8 cellular contexts compared by ENCODE assay signal in genomic region chr2:189673661-189674373, GRCh38. TPM values are rescaled to one million over a fixed set of nuclear protein-coding genes. Genes with fewer than 3 reads are reported as not detected.
DNase-seq lines count a peak whose midpoint lies in the region; ATAC-seq and TF ChIP-seq lines count a peak whose summit lies in the region.

No MANE protein-coding gene starts in this region.

- peaks cover 5% of the 10 kb centered on the region for H3K9me3 ChIP-seq in adipocyte (ENCODE audit: control insufficient read depth, low read length)
- H3K9me3 ChIP-seq in iPS-18c (ENCODE audit: control insufficient read depth, insufficient read depth, low read length): no peaks in the 10 kb centered on the region

- H3K79me2 ChIP-seq in ACC112 (ENCODE audit: control insufficient read depth, insufficient read depth, low read length, unreplicated experiment): peaks cover 10% of the 10 kb centered on the region

- peak overlapping the region; percentile 6 for H2AFZ ChIP-seq in ACC112 (ENCODE audit: low read length, unreplicated experiment)

- peak overlapping the region; percentile 78; the same call in 1 of the 2 replicates for H3K27ac ChIP-seq in ACC112 (ENCODE audit: low read depth, low read length)
- peak overlapping the region; percentile 93 for H3K27ac ChIP-seq in substantia nigra (ENCODE audit: low read depth, low read length, poor library complexity, severe bottlenecking)

- peaks cover 17% of the 10 kb centered on the region for H3K36me3 Mint-ChIP-seq in HFFc6 (ENCODE audit: low read depth)

- H3K27me3 Mint-ChIP-seq in HFFc6 (ENCODE audit: insufficient read depth): no peaks in the 10 kb centered on the region; the same call in 1 of the 2 replicates

- ATAC-seq in HG03045 (IDR thresholded peaks at IDR 0.05; ENCODE audit: unreplicated experiment): no peak

- H3K27ac Mint-ChIP-seq in HFFc6: peak overlapping the region; percentile 81

- no peak for TF ChIP-seq CTCF in HFFc6 (IDR thresholded peaks at IDR 0.05)

- peak overlapping the region; percentile 100 for H3K9ac ChIP-seq in adipocyte (ENCODE audit: low read length)

- DNase-seq in HFFc6 (no peak), adipocyte (ENCODE audit: low read depth) (no peak), substantia nigra (lab: John Stamatoyannopoulos, UW) (peak in 1 of 49 donors; percentile 20), NCI-H345 treated with DMSO at 0.1 percent for 48 hours (lab: John Stamatoyannopoulos, UW; ENCODE audit: unreplicated experiment) (no peak), NOMO-1 treated with dmso at 0.1 percent for 144 hours (lab: John Stamatoyannopoulos, UW; ENCODE audit: unreplicated experiment) (no peak)

- no peaks in the 10 kb centered on the region for H3K27me3 ChIP-seq in ACC112 (ENCODE audit: insufficient read depth, low read length)
- H3K27me3 ChIP-seq in adipocyte (replicated peaks; ENCODE audit: control insufficient read depth, insufficient read depth, low read length): no peaks in the 10 kb centered on the region

- peaks cover 18% of the 10 kb centered on the region for H3K4me1 ChIP-seq in ACC112 (ENCODE audit: control insufficient read depth, insufficient read depth, low read length, unreplicated experiment)
- H3K4me1 ChIP-seq in adipocyte (ENCODE audit: control insufficient read depth, insufficient read depth, low read length): peaks cover 21% of the 10 kb centered on the region

- peaks cover 10% of the 10 kb centered on the region; the same call in 1 of the 2 replicates for H3K9me3 Mint-ChIP-seq in HFFc6

- peaks cover 27% of the 10 kb centered on the region for H3K4me1 Mint-ChIP-seq in HFFc6 (ENCODE audit: low read depth)

- H3K36me3 ChIP-seq in ACC112 (ENCODE audit: insufficient read depth, low read length) (peaks cover 12% of the 10 kb centered on the region), adipocyte (ENCODE audit: control insufficient read depth, insufficient read depth, low read length, severe bottlenecking) (peaks cover 27% of the 10 kb centered on the region)

- H3K4me3 ChIP-seq in ACC112 (ENCODE audit: low read depth, low read length) (peak overlapping the region; percentile 93), adipocyte (ENCODE audit: low read length) (peak overlapping the region; percentile 99), iPS-18c (ENCODE audit: insufficient read depth, low read depth, low read length) (peak overlapping the region; percentile 70)

- H3K4me3 Mint-ChIP-seq in HFFc6: peak overlapping the region; percentile 82

RNA-seq across cellular contexts. Expression of gene ANKAR, which starts 0.7 kb away (rescaled TPM):
- total RNA-seq in HFFc6 (2021; fragmentation: NEBNext Ultra II Directional; extraction: Animal tissue kit (Norgen Biotek cat#: 25700)): 1 to 10 TPM; 1.4 to 2.2 (median 1.7) TPM

RNA-seq across cellular contexts. Expression of gene ASNSD1, which starts 12.6 kb away (rescaled TPM):
- 10 to 100 TPM; 36.7 to 43.4 (median 38.3) TPM for total RNA-seq in HFFc6 (2021; fragmentation: NEBNext Ultra II Directional; extraction: Animal tissue kit (Norgen Biotek cat#: 25700))
